14 cellular contexts compared by ENCODE assay signal in the genomic region with DNA sequence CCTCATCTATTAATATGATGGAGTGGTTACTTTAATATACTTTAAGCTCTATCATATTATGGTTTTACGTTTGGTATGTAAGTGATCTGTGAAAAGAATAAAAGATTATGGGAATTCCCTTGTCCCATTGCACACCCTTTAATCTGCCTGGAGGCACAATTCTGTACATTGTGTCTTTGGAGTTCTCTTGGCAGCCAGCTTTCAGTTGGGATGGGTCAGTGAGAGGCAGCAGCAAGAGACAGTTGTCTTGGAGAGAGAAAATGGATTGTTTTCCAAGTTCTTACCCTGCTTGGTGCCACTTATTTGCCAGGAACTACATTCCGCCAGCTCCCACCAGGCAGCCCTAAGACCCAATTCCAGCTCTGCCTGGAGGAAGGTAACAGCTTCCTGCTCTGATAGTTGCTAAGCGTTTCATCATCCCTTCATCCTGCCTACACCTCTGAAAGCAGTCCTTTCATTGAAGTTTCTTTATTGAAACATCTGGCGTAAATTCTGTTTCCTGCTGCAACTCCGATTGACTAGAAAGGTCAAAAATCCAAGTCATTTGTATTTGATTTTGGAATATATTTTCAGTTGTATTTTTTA.
"Had no signal": no experiment of that assay in that cellular context is flagged by ENCODE, and none has a peak within 500 bp of the region (broad histone marks: within the 10 kb centered on the region; RNA-seq: fewer than 3 reads in every experiment).

No MANE protein-coding gene starts in this region.

- H3K9me3 Mint-ChIP-seq: activated naive CD8-positive, alpha-beta T cell treated with anti-CD3 and anti-CD28 coated beads, Interleukin-2, amount 50 U/mL, for 24 hours had no signal

- DNase-seq: activated naive CD4-positive, alpha-beta T cell treated with Interleukin-2 at 50 U/mL for 16 hours; activated naive CD8-positive, alpha-beta T cell treated with anti-CD3 and anti-CD28 coated beads, Interleukin-2, amount 50 U/mL, for 24 hours; gastrocnemius medialis; heart left ventricle; left cardiac atrium; mucosa of descending colon; naive thymus-derived CD4-positive, alpha-beta T cell; pancreas had no signal

- H3K27ac Mint-ChIP-seq: activated naive CD8-positive, alpha-beta T cell treated with anti-CD3 and anti-CD28 coated beads, Interleukin-2, amount 50 U/mL, for 24 hours; activated T-helper 17 cell treated with anti-CD3 and anti-CD28 coated beads, Interleukin-2, amount 50 U/mL, for 72 hours; naive thymus-derived CD4-positive, alpha-beta T cell; stimulated activated effector memory CD8-positive, alpha-beta T cell treated with anti-CD3 and anti-CD28 coated beads, Interleukin-12 subunit alpha, Interleukin-12 subunit beta, amount 100 ng/mL, for 72 hours had no signal

- ATAC-seq: activated naive CD8-positive, alpha-beta T cell treated with anti-CD3 and anti-CD28 coated beads, Interleukin-2, amount 50 U/mL, for 24 hours; activated T-helper 17 cell treated with anti-CD3 and anti-CD28 coated beads, Interleukin-2, amount 50 U/mL, for 72 hours; gastrocnemius medialis; heart left ventricle; left cardiac atrium; mucosa of descending colon; naive thymus-derived CD4-positive, alpha-beta T cell; pancreas; stimulated activated effector memory CD8-positive, alpha-beta T cell treated with anti-CD3 and anti-CD28 coated beads, Interleukin-12 subunit alpha, Interleukin-12 subunit beta, amount 100 ng/mL, for 72 hours had no signal

- H3K4me3 ChIP-seq: cardiac muscle cell, coronary artery, gastrocnemius medialis, heart left ventricle, lung, mucosa of descending colon, pancreas, thoracic aorta had no signal

- H3K36me3 Mint-ChIP-seq: naive thymus-derived CD4-positive, alpha-beta T cell; stimulated activated effector memory CD8-positive, alpha-beta T cell treated with anti-CD3 and anti-CD28 coated beads, Interleukin-12 subunit alpha, Interleukin-12 subunit beta, amount 100 ng/mL, for 72 hours had no signal

- H3K27ac ChIP-seq: cardiac muscle cell, coronary artery, gastrocnemius medialis, heart left ventricle, pancreas, thoracic aorta had no signal

- H3K27me3 ChIP-seq: cardiac muscle cell, gastrocnemius medialis, heart left ventricle, pancreas had no signal

- H3K4me1 Mint-ChIP-seq: activated naive CD8-positive, alpha-beta T cell treated with anti-CD3 and anti-CD28 coated beads, Interleukin-2, amount 50 U/mL, for 24 hours; activated T-helper 17 cell treated with anti-CD3 and anti-CD28 coated beads, Interleukin-2, amount 50 U/mL, for 72 hours; naive thymus-derived CD4-positive, alpha-beta T cell; stimulated activated effector memory CD8-positive, alpha-beta T cell treated with anti-CD3 and anti-CD28 coated beads, Interleukin-12 subunit alpha, Interleukin-12 subunit beta, amount 100 ng/mL, for 72 hours had no signal

- H3K9me3 ChIP-seq: gastrocnemius medialis, pancreas, thoracic aorta had no signal

- H3K27me3 Mint-ChIP-seq: activated naive CD8-positive, alpha-beta T cell treated with anti-CD3 and anti-CD28 coated beads, Interleukin-2, amount 50 U/mL, for 24 hours; activated T-helper 17 cell treated with anti-CD3 and anti-CD28 coated beads, Interleukin-2, amount 50 U/mL, for 72 hours; naive thymus-derived CD4-positive, alpha-beta T cell had no signal

- H3K36me3 ChIP-seq: cardiac muscle cell, gastrocnemius medialis, heart left ventricle, pancreas, thoracic aorta had no signal

- H3K4me3 Mint-ChIP-seq: activated naive CD8-positive, alpha-beta T cell treated with anti-CD3 and anti-CD28 coated beads, Interleukin-2, amount 50 U/mL, for 24 hours; activated T-helper 17 cell treated with anti-CD3 and anti-CD28 coated beads, Interleukin-2, amount 50 U/mL, for 72 hours; naive thymus-derived CD4-positive, alpha-beta T cell; stimulated activated effector memory CD8-positive, alpha-beta T cell treated with anti-CD3 and anti-CD28 coated beads, Interleukin-12 subunit alpha, Interleukin-12 subunit beta, amount 100 ng/mL, for 72 hours had no signal

- H3K4me1 ChIP-seq: gastrocnemius medialis, heart left ventricle, pancreas had no signal
